ENCODE assay signal across 7 cellular contexts in genomic region chr7:94491410-94491809, GRCh38.
"Had no signal": no experiment of that assay in that cellular context is flagged by ENCODE, and none has a peak within 500 bp of the region (broad histone marks: within the 10 kb centered on the region; RNA-seq: fewer than 3 reads in every experiment).

No MANE protein-coding gene starts in this region.

- FAIRE-seq: G401.6, GM12878, GM12891, GM12892, GM18507 had no signal

- DNase-seq: GDM1, GF-D8 had no signal

- H3K4me3 ChIP-seq: GM12878 had no signal

- ATAC-seq: GM12878 had no signal
